ENCODE assay signal across 12 cellular contexts in genomic region chr11:23078289-23078971, GRCh38.
A peak's percentile ranks its signal among the peaks of the same experiment; 100 is the strongest.
DNase-seq lines count a peak whose midpoint lies in the region; ATAC-seq and TF ChIP-seq lines count a peak whose summit lies in the region.
"Had no signal": no experiment of that assay in that cellular context is flagged by ENCODE, and none has a peak within 500 bp of the region (broad histone marks: within the 10 kb centered on the region; RNA-seq: fewer than 3 reads in every experiment).

No MANE protein-coding gene starts in this region.

- H3K4me2 ChIP-seq in fibroblast of lung (ENCODE audit: extremely low read depth, insufficient read depth, low read length): no peak overlapping the region

- no peaks in the 10 kb centered on the region for H3K79me2 ChIP-seq in fibroblast of lung (ENCODE audit: control insufficient read depth, insufficient read depth, low read length)

- peak overlapping the region in 1 of 4 experiments; percentile 23 for H3K4me3 ChIP-seq in fibroblast of lung (replicated peaks in 1 of 4; ENCODE audit: control extremely low read depth in 1 of 4, insufficient read depth in 1 of 4, low read depth in 3 of 4, low read length in 4 of 4)
- H3K4me3 ChIP-seq: tibial artery had no signal

- no peaks in the 10 kb centered on the region for H3K27me3 Mint-ChIP-seq in T-cell

- H3K36me3 Mint-ChIP-seq in T-cell: no peaks in the 10 kb centered on the region

- no peaks in the 10 kb centered on the region for H3K4me1 Mint-ChIP-seq in T-cell

- TF ChIP-seq POLR2A in GM18505 (IDR thresholded peaks at IDR 0.05; ENCODE audit: borderline replicate concordance, extremely low read depth, insufficient read depth, insufficient read length): no peak

- ATAC-seq in GM18505 (IDR thresholded peaks at IDR 0.05; ENCODE audit: unreplicated experiment): peak; percentile 83
- peak; percentile 88 for ATAC-seq in GM21737 (IDR thresholded peaks at IDR 0.05; ENCODE audit: unreplicated experiment)
- ATAC-seq in HG03442 (IDR thresholded peaks at IDR 0.05; ENCODE audit: unreplicated experiment): peak; percentile 67
- ATAC-seq in esophagus mucosa: no peak
- ATAC-seq in T-cell (replicated peaks in 1 of 4): no peak

- H3K27ac Mint-ChIP-seq in T-cell: no peak overlapping the region
- H3K27ac Mint-ChIP-seq: T-helper 1 cell treated with Interleukin-12 subunit alpha and Interleukin-12 subunit beta and Interleukin-4 antibody, amounts not matched to agents 30 μg/mL and 1 μg/mL, for 36 hours had no signal

- H3K9me3 ChIP-seq in fibroblast of lung (ENCODE audit: control insufficient read depth, insufficient read depth, low read depth, low read length): no peaks in the 10 kb centered on the region
- H3K9me3 ChIP-seq: tibial artery had no signal

- H3K9me3 Mint-ChIP-seq in T-cell: peaks cover 0 to 3% (median 0%) of the 10 kb centered on the region in 3 donors
- H3K9me3 Mint-ChIP-seq: T-helper 1 cell treated with Interleukin-12 subunit alpha and Interleukin-12 subunit beta and Interleukin-4 antibody, amounts not matched to agents 30 μg/mL and 1 μg/mL, for 36 hours had no signal

- H3K36me3 ChIP-seq in fibroblast of lung (ENCODE audit: control insufficient read depth, insufficient read depth, low read length): no peaks in the 10 kb centered on the region
- H3K36me3 ChIP-seq: tibial artery had no signal

- H3K27ac ChIP-seq in fibroblast of lung (ENCODE audit: insufficient read depth, low read length): no peak overlapping the region
- H3K27ac ChIP-seq: tibial artery had no signal

- no peak overlapping the region for H2AFZ ChIP-seq in fibroblast of lung (ENCODE audit: low read length)

- no peak overlapping the region for H3K4me3 Mint-ChIP-seq in T-cell
- H3K4me3 Mint-ChIP-seq: T-helper 1 cell treated with Interleukin-12 subunit alpha and Interleukin-12 subunit beta and Interleukin-4 antibody, amounts not matched to agents 30 μg/mL and 1 μg/mL, for 36 hours had no signal

- peak; percentile 68 to 71 for DNase-seq in fibroblast of lung (ENCODE audit: low read depth in 2 of 2)
- DNase-seq in NCI-H1048 (lab: John Stamatoyannopoulos, UW): no peak
- no peak for DNase-seq in T-cell
- no peak for DNase-seq in anterior cingulate cortex (lab: John Stamatoyannopoulos, UW)
- DNase-seq: DMS79, KBM-7, tibial artery had no signal

- H3K9ac ChIP-seq in fibroblast of lung (ENCODE audit: insufficient read depth, low read length): no peak overlapping the region

- POLR2A ChIA-PET in T-cell (lab: Charles Lee): no interaction called here

- CTCF ChIA-PET in T-cell (lab: Charles Lee): no interaction called here

- H3K4me1 ChIP-seq in fibroblast of lung (ENCODE audit: control insufficient read depth, extremely low read depth, insufficient read depth, low read length): peaks cover 4% of the 10 kb centered on the region

- H4K20me1 ChIP-seq in fibroblast of lung (ENCODE audit: control insufficient read depth, extremely low read depth, insufficient read depth, low read length): no peaks in the 10 kb centered on the region

- H3K27me3 ChIP-seq in fibroblast of lung (ENCODE audit: control insufficient read depth, insufficient read depth, low read length): no peaks in the 10 kb centered on the region
- H3K27me3 ChIP-seq: tibial artery had no signal

- TF ChIP-seq CTCF in fibroblast of lung (conservative IDR thresholded peaks at IDR 0.05 in 1 of 2, IDR thresholded peaks at IDR 0.05 in 1 of 2; ENCODE audit: low read depth in 1 of 2, low read length in 2 of 2): no peak

Comparison
In these comparisons a context has a peak if more than half of its experiments do, and no peak if none do; other contexts are left out.
1. ATAC-seq: peak in GM18505 (single experiment), GM21737 (single experiment) and HG03442 (single experiment); none in esophagus mucosa (single experiment) and T-cell (0 of 4).
2. DNase-seq: peak in fibroblast of lung (2 of 2); none in NCI-H1048 (single experiment), T-cell (0 of 34) and anterior cingulate cortex (0 of 58).